In genomic region chr17:45971698-45972141, GRCh38 we compare ENCODE assay signal across 32 cellular contexts. TPM values are rescaled to one million over a fixed set of nuclear protein-coding genes. Genes with fewer than 3 reads are reported as not detected.
A peak's percentile ranks its signal among the peaks of the same experiment; 100 is the strongest.
DNase-seq lines count a peak whose midpoint lies in the region; ATAC-seq and TF ChIP-seq lines count a peak whose summit lies in the region.
"Had no signal": no experiment of that assay in that cellular context is flagged by ENCODE, and none has a peak within 500 bp of the region (broad histone marks: within the 10 kb centered on the region; RNA-seq: fewer than 3 reads in every experiment).

No MANE protein-coding gene starts in this region.

- TF ChIP-seq CTCF in GM12864 (IDR thresholded peaks at IDR 0.05; ENCODE audit: low read depth, low read length, missing control alignments) (peak; percentile 20), endodermal cell (conservative IDR thresholded peaks at IDR 0.05) (peak; percentile 79), osteoblast (IDR thresholded peaks at IDR 0.05; ENCODE audit: extremely low read depth, low read depth, low read length) (no peak), foreskin fibroblast (IDR thresholded peaks at IDR 0.05; ENCODE audit: low read depth, low read length) (no peak)

- H2AFZ ChIP-seq in Karpas-422 (ENCODE audit: low read length), result no peak overlapping the region
- no peak overlapping the region for H2AFZ ChIP-seq in osteoblast (ENCODE audit: low read length)

- no peaks in the 10 kb centered on the region for H3K9me2 ChIP-seq in Karpas-422 (replicated peaks; ENCODE audit: insufficient read depth, low read length)

- H3K36me3 ChIP-seq in Karpas-422 (ENCODE audit: insufficient read depth, low read length), result no peaks in the 10 kb centered on the region
- H3K36me3 ChIP-seq in endodermal cell (ENCODE audit: control insufficient read depth, insufficient read depth, low read length), result no peaks in the 10 kb centered on the region
- no peaks in the 10 kb centered on the region for H3K36me3 ChIP-seq in osteoblast (ENCODE audit: insufficient read depth, low read length)
- H3K36me3 ChIP-seq in SJCRH30, result no peaks in the 10 kb centered on the region
- H3K36me3 ChIP-seq: ovary, right atrium auricular region had no signal

- no peaks in the 10 kb centered on the region for H3K9me3 Mint-ChIP-seq in endodermal cell
- H3K9me3 Mint-ChIP-seq: activated T-helper 2 cell treated with anti-CD3 and anti-CD28 coated beads, Interferon-gamma antibody, Interleukin-2, Interleukin-4, amounts not matched to agents 10 μg/mL and 5 μg/mL and 100 μg/mL, durations not matched to agents 14 hours and 24 hours and 36 hours had no signal

- H3K4me1 ChIP-seq in Karpas-422 (ENCODE audit: low read length), result peaks cover 30% of the 10 kb centered on the region
- no peaks in the 10 kb centered on the region for H3K4me1 ChIP-seq in endodermal cell (ENCODE audit: control insufficient read depth, insufficient read depth, low read length)
- no peaks in the 10 kb centered on the region for H3K4me1 ChIP-seq in osteoblast (ENCODE audit: insufficient read depth, low read length)
- no peaks in the 10 kb centered on the region for H3K4me1 ChIP-seq in SJCRH30
- H3K4me1 ChIP-seq: testis had no signal

- H3K27me3 ChIP-seq in Karpas-422 (ENCODE audit: low read length), result no peaks in the 10 kb centered on the region
- H3K27me3 ChIP-seq in endodermal cell (ENCODE audit: control insufficient read depth, insufficient read depth, low read length, poor library complexity, severe bottlenecking), result no peaks in the 10 kb centered on the region
- peaks cover 25% of the 10 kb centered on the region for H3K27me3 ChIP-seq in osteoblast (ENCODE audit: insufficient read depth, low read length)
- no peaks in the 10 kb centered on the region for H3K27me3 ChIP-seq in SJCRH30
- H3K27me3 ChIP-seq: dorsolateral prefrontal cortex, ovary, right atrium auricular region, testis had no signal

- H3K27ac ChIP-seq in Karpas-422 (ENCODE audit: low read length) (no peak overlapping the region), endodermal cell (ENCODE audit: low read depth, low read length) (no peak overlapping the region), osteoblast (ENCODE audit: low read depth, low read length) (no peak overlapping the region), SJCRH30 (no peak overlapping the region)
- H3K27ac ChIP-seq: epithelial cell of prostate, ovary, right atrium auricular region, testis had no signal

- H3K79me2 ChIP-seq in Karpas-422 (ENCODE audit: low read length) (no peaks in the 10 kb centered on the region), osteoblast (ENCODE audit: insufficient read depth, low read length) (no peaks in the 10 kb centered on the region)

- H3K4me1 Mint-ChIP-seq in endodermal cell, result peaks cover 12% of the 10 kb centered on the region
- H3K4me1 Mint-ChIP-seq: CD4-positive, CD25-positive, alpha-beta regulatory T cell had no signal

- no peaks in the 10 kb centered on the region for H3K9me3 ChIP-seq in Karpas-422 (ENCODE audit: low read length)
- H3K9me3 ChIP-seq in endodermal cell (ENCODE audit: control insufficient read depth, low read length), result no peaks in the 10 kb centered on the region
- H3K9me3 ChIP-seq in osteoblast (ENCODE audit: low read depth, low read length), result no peaks in the 10 kb centered on the region
- no peaks in the 10 kb centered on the region for H3K9me3 ChIP-seq in SJCRH30 (replicated peaks)
- H3K9me3 ChIP-seq: ovary, right atrium auricular region, testis had no signal

- H3K4me3 ChIP-seq in GM12864 (ENCODE audit: low read depth, low read length) (no peak overlapping the region), Karpas-422 (ENCODE audit: low read length) (no peak overlapping the region), endodermal cell (ENCODE audit: low read length) (no peak overlapping the region), osteoblast (ENCODE audit: insufficient read depth, low read length) (no peak overlapping the region), foreskin fibroblast (ENCODE audit: low read depth in 1 of 2, low read length in 2 of 2) (no peak overlapping the region), SJCRH30 (no peak overlapping the region)
- H3K4me3 ChIP-seq: dorsolateral prefrontal cortex, ovary, right atrium auricular region, testis had no signal

- peaks cover 6% of the 10 kb centered on the region for H3K27me3 Mint-ChIP-seq in endodermal cell (ENCODE audit: insufficient read depth)

- H3K36me3 Mint-ChIP-seq in endodermal cell (ENCODE audit: low read depth), result no peaks in the 10 kb centered on the region
- H3K36me3 Mint-ChIP-seq: activated CD4-positive, alpha-beta memory T cell treated with anti-CD3 and anti-CD28 coated beads for 36 hours; activated naive CD8-positive, alpha-beta T cell had no signal

- no peaks in the 10 kb centered on the region; the same call in 1 of the 2 replicates for H4K20me1 ChIP-seq in Karpas-422 (ENCODE audit: insufficient read depth, low read depth, low read length)
- no peaks in the 10 kb centered on the region for H4K20me1 ChIP-seq in osteoblast (ENCODE audit: insufficient read depth, low read length)

- H3K4me3 Mint-ChIP-seq in endodermal cell, result no peak overlapping the region
- H3K4me3 Mint-ChIP-seq: activated CD4-positive, alpha-beta memory T cell treated with anti-CD3 and anti-CD28 coated beads for 36 hours; activated naive CD8-positive, alpha-beta T cell; CD4-positive, CD25-positive, alpha-beta regulatory T cell had no signal

- no peak for ATAC-seq in HG03135 (IDR thresholded peaks at IDR 0.05; ENCODE audit: unreplicated experiment)
- ATAC-seq: left lobe of liver, Right ventricle myocardium inferior had no signal

- no peak overlapping the region for H3K27ac Mint-ChIP-seq in endodermal cell
- H3K27ac Mint-ChIP-seq: activated CD4-positive, alpha-beta memory T cell treated with anti-CD3 and anti-CD28 coated beads for 36 hours; activated naive CD8-positive, alpha-beta T cell; activated T-helper 2 cell treated with anti-CD3 and anti-CD28 coated beads, Interferon-gamma antibody, Interleukin-2, Interleukin-4, amounts not matched to agents 10 μg/mL and 5 μg/mL and 100 μg/mL, durations not matched to agents 14 hours and 24 hours and 36 hours; CD4-positive, CD25-positive, alpha-beta regulatory T cell had no signal

- WGBS in endodermal cell (ENCODE audit: insufficient coverage in 1 of 2, insufficient read length in 1 of 2), 2 experiments, result 63 to 66% methylated on average over 7 to 14 of the region's 14 CpGs

- H3K4me2 ChIP-seq in Karpas-422 (ENCODE audit: low read depth, low read length, poor library complexity, severe bottlenecking) (no peak overlapping the region), osteoblast (ENCODE audit: insufficient read depth, low read length) (no peak overlapping the region)

- no peak overlapping the region for H3K9ac ChIP-seq in Karpas-422 (ENCODE audit: low read length)
- H3K9ac ChIP-seq in endodermal cell (ENCODE audit: extremely low read depth, low read length, poor library complexity, severe bottlenecking), result no peak overlapping the region

- DNase-seq in GM12864 (ENCODE audit: low read depth), result no peak
- DNase-seq in Karpas-422, result peak; percentile 54
- peak; percentile 83 for DNase-seq in endodermal cell
- peak; percentile 31 for DNase-seq in osteoblast (ENCODE audit: insufficient read length, low spot score, missing footprints)
- no peak for DNase-seq in foreskin fibroblast
- DNase-seq in SJCRH30, result no peak
- DNase-seq: activated CD4-positive, alpha-beta memory T cell treated with anti-CD3 and anti-CD28 coated beads for 36 hours; activated CD8-positive, alpha-beta memory T cell treated with anti-CD3 and anti-CD28 coated beads, Interleukin-2, amount 50 U/mL, for 48 hours; CD4-positive, CD25-positive, alpha-beta regulatory T cell; dorsolateral prefrontal cortex; IMR-90; NCI-H1105 treated with DMSO at 0.1 percent for 48 hours; NCI-H2081 treated with DMSO at 0.1 percent for 48 hours; OCI-M1; ovary; stimulated activated CD4-positive, alpha-beta T cell treated with anti-CD3 and anti-CD28 coated beads, Interleukin-4, amount 100 ng/mL, for 24 hours; stimulated activated naive CD4-positive, alpha-beta T cell; SW 1271; T1000; testis had no signal

RNA-seq across cellular contexts. Expression of gene STH, which starts 27.3 kb away (rescaled TPM):
- not detected in 2 replicates for total RNA-seq in Karpas-422 (2014; rRNA removed; shearing (Covaris generic); ENCODE audit: low replicate concordance)
- total RNA-seq in endodermal cell (not detected), osteoblast (not detected in 2 replicates)
- polyA plus RNA-seq in endodermal cell (2013, experiment 1 of 2), result not detected
- not detected for polyA plus RNA-seq in endodermal cell (2013, experiment 2 of 2)
- total RNA-seq in SJCRH30 (2014; rRNA removed; shearing (Covaris generic)), result 0.43 TPM in 1 of 2 replicates, not detected in the other
- total RNA-seq: activated CD4-positive, alpha-beta memory T cell treated with anti-CD3 and anti-CD28 coated beads for 36 hours; activated T-helper 2 cell treated with anti-CD3 and anti-CD28 coated beads, Interferon-gamma antibody, Interleukin-2, Interleukin-4, amounts not matched to agents 10 μg/mL and 5 μg/mL and 100 μg/mL, durations not matched to agents 14 hours and 24 hours and 36 hours; astrocyte; CD4-positive, CD25-positive, alpha-beta regulatory T cell; H4; IMR-90; left lobe of liver; M059J; mesenteric fat pad; ovary; right atrium auricular region; Right ventricle myocardium inferior had no signal
- polyA plus RNA-seq: AG04450; CD4-positive, CD25-positive, alpha-beta regulatory T cell; IMR-90; ovary had no signal

Comparison
In these comparisons a context has a peak if more than half of its experiments do, and no peak if none do; other contexts are left out.
1. DNase-seq: peak in Karpas-422 (single experiment), endodermal cell (single experiment) and osteoblast (single experiment); none in GM12864 (single experiment), foreskin fibroblast (0 of 2) and SJCRH30 (0 of 2).
2. CTCF ChIP-seq: peak in GM12864 (single experiment) and endodermal cell (single experiment); none in osteoblast (single experiment) and foreskin fibroblast (single experiment).